8 cellular contexts compared by ENCODE assay signal in genomic region chr5:172849636-172850453, GRCh38. TPM values are rescaled to one million over a fixed set of nuclear protein-coding genes. Genes with fewer than 3 reads are reported as not detected.
A peak's percentile ranks its signal among the peaks of the same experiment; 100 is the strongest.
DNase-seq lines count a peak whose midpoint lies in the region; ATAC-seq, FAIRE-seq and TF ChIP-seq lines count a peak whose summit lies in the region.

No MANE protein-coding gene starts in this region.

- DNase-seq in GM13977 (ENCODE audit: low spot score) = peak; percentile 50
- peak; percentile 31 for DNase-seq in UCSD-AML1 (lab: John Stamatoyannopoulos, UW; ENCODE audit: unreplicated experiment)
- no peak for DNase-seq in neural crest cell (ENCODE audit: low read depth, low spot score)
- DNase-seq in sigmoid colon = no peak
- no peak for DNase-seq in urothelium cell line (ENCODE audit: low spot score)
- no peak for DNase-seq in middle frontal gyrus (ENCODE audit: extremely low spot score, low spot score)
- DNase-seq in activated CD8-positive, alpha-beta memory T cell treated with anti-CD3 and anti-CD28 coated beads, Interleukin-2, amount 10 ng/mL, durations not matched to agents 7 days and 5 days = no peak

- CTCF ChIA-PET in activated CD8-positive, alpha-beta memory T cell treated with anti-CD3 and anti-CD28 coated beads, Interleukin-2, amount 10 ng/mL, durations not matched to agents 7 days and 5 days (lab: Charles Lee) = interaction anchor here (1.3 kb wide), 1 partner anchor 10 kb away, joined by 4 read pairs; no protein-coding TSS in a partner anchor

- no peaks in the 10 kb centered on the region for H3K9me3 Mint-ChIP-seq in neural crest cell
- H3K9me3 Mint-ChIP-seq in activated CD8-positive, alpha-beta memory T cell treated with anti-CD3 and anti-CD28 coated beads, Interleukin-2, amount 10 ng/mL, durations not matched to agents 7 days and 5 days (ENCODE audit: low read depth) = no peaks in the 10 kb centered on the region

- TF ChIP-seq POLR2A in sigmoid colon (IDR thresholded peaks at IDR 0.05) = no peak

- ATAC-seq in HG02588 (IDR thresholded peaks at IDR 0.05; ENCODE audit: unreplicated experiment) = peak; percentile 40
- no peak for ATAC-seq in activated CD8-positive, alpha-beta memory T cell treated with anti-CD3 and anti-CD28 coated beads, Interleukin-2, amount 10 ng/mL, durations not matched to agents 7 days and 5 days

- no peaks in the 10 kb centered on the region for H3K36me3 ChIP-seq in sigmoid colon

- in situ Hi-C loops in GM13977 (cut with MboI; ENCODE audit: low pct_unique_long_range_greater_than_20kb, low sequenced_read_pairs, unreplicated experiment) = no loop called here

- 24 to 41% methylated on average over 15 of the region's 15 CpGs for WGBS in sigmoid colon, 2 donors

- H3K9me3 ChIP-seq in sigmoid colon = no peaks in the 10 kb centered on the region

- H3K36me3 Mint-ChIP-seq in neural crest cell (ENCODE audit: low read depth) = no peaks in the 10 kb centered on the region
- H3K36me3 Mint-ChIP-seq in activated CD8-positive, alpha-beta memory T cell treated with anti-CD3 and anti-CD28 coated beads, Interleukin-2, amount 10 ng/mL, durations not matched to agents 7 days and 5 days = no peaks in the 10 kb centered on the region

- intact Hi-C loops in sigmoid colon (cut with DNase I) = no loop called here

- H3K27me3 ChIP-seq in sigmoid colon = no peaks in the 10 kb centered on the region

- H3K4me3 ChIP-seq in sigmoid colon = no peak overlapping the region

- H3K27me3 Mint-ChIP-seq in neural crest cell (ENCODE audit: low read depth) = no peaks in the 10 kb centered on the region
- no peaks in the 10 kb centered on the region for H3K27me3 Mint-ChIP-seq in activated CD8-positive, alpha-beta memory T cell treated with anti-CD3 and anti-CD28 coated beads, Interleukin-2, amount 10 ng/mL, durations not matched to agents 7 days and 5 days

- no peak overlapping the region for H3K4me3 Mint-ChIP-seq in neural crest cell
- no peak overlapping the region for H3K4me3 Mint-ChIP-seq in activated CD8-positive, alpha-beta memory T cell treated with anti-CD3 and anti-CD28 coated beads, Interleukin-2, amount 10 ng/mL, durations not matched to agents 7 days and 5 days

- no peak overlapping the region for H3K27ac ChIP-seq in sigmoid colon

- H3K27ac Mint-ChIP-seq in neural crest cell (ENCODE audit: unreplicated experiment) = peak overlapping the region; percentile 39
- no peak overlapping the region for H3K27ac Mint-ChIP-seq in activated CD8-positive, alpha-beta memory T cell treated with anti-CD3 and anti-CD28 coated beads, Interleukin-2, amount 10 ng/mL, durations not matched to agents 7 days and 5 days

- H3K4me1 Mint-ChIP-seq in neural crest cell = peaks cover 18% of the 10 kb centered on the region
- H3K4me1 Mint-ChIP-seq in activated CD8-positive, alpha-beta memory T cell treated with anti-CD3 and anti-CD28 coated beads, Interleukin-2, amount 10 ng/mL, durations not matched to agents 7 days and 5 days = peaks cover 27% of the 10 kb centered on the region

- FAIRE-seq in urothelium cell line (lab: Jason Lieb, UNC) = no peak

- peaks cover 0 to 70% (median 33%) of the 10 kb centered on the region in 4 donors for H3K4me1 ChIP-seq in sigmoid colon

- TF ChIP-seq EP300 in sigmoid colon (IDR thresholded peaks at IDR 0.05) = no peak

- no peak for TF ChIP-seq CTCF in GM13977 (IDR thresholded peaks at IDR 0.05; ENCODE audit: extremely low read depth, insufficient read depth, missing control alignments)
- no peak for TF ChIP-seq CTCF in neural crest cell (conservative IDR thresholded peaks at IDR 0.05)
- TF ChIP-seq CTCF in sigmoid colon (IDR thresholded peaks at IDR 0.05) = no peak

RNA-seq across cellular contexts. Expression of gene ERGIC1, which starts 15.8 kb away (rescaled TPM):
- 106 and 108 TPM in 2 replicates for total RNA-seq in neural crest cell
- total RNA-seq in sigmoid colon = 100 to 1,000 TPM in 1 of 4 donors, 10 to 100 TPM in 3; 80.6 to 117 (median 95.7) TPM
- 100 to 1,000 TPM; 125 to 160 (median 132) TPM for polyA plus RNA-seq in sigmoid colon
- total RNA-seq in activated CD8-positive, alpha-beta memory T cell treated with anti-CD3 and anti-CD28 coated beads, Interleukin-2, amount 10 ng/mL, durations not matched to agents 7 days and 5 days = 10 to 100 TPM; 30.9 to 34.7 TPM

Comparison
In these comparisons a context has a peak if more than half of its experiments do, and no peak if none do; other contexts are left out.
1. DNase-seq: peak in GM13977 (single experiment) and UCSD-AML1 (single experiment); none in neural crest cell (single experiment), sigmoid colon (single experiment), urothelium cell line (single experiment), middle frontal gyrus (single experiment) and activated CD8-positive, alpha-beta memory T cell treated with anti-CD3 and anti-CD28 coated beads, Interleukin-2, amount 10 ng/mL, durations not matched to agents 7 days and 5 days (single experiment).